Comparison of ENCODE assay signal across 1 cellular context in the genomic region with DNA sequence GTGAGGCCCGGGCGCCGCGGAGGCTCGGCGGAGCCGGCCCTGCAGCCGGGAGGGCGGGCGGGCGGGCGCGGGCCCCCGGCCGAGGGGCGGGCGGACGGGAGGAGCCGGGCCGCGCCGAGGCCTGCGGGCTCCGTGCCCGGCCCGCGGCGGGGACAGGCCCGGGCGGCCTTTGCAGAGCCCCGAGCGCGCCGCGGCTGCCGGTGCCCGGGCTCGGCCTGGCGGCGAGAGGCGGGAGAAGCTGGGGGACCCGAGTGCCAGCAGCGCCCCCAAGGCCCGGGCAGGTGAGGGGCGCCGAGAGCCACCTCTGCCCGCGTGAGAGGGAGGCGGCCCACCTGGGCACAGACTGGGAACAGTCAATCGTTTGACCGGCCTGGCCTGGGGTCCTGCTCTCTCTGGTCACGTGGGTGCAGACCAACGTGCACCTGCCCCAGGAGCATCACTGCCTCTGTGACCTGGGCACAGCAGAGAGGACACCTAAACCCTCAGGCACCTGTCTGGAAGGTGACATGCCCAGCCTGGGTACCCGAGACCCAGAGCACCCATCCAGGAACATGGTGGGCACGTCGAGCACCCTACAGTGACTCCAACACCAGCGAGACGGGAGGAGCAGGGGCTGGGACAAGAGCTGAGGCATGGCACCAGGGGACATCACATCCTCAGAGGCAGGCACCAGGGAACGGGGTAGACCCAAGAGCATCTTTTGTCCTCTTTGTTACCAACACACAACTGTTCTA.
TF ChIP-seq lines count a peak whose summit lies in the region.

No MANE protein-coding gene starts in this region.

TF ChIP-seq in A549, 52 proteins besides CTCF, POLR2A, EP300 and RAD21 (continued from another document):
- TF ChIP-seq, protein P1, sequence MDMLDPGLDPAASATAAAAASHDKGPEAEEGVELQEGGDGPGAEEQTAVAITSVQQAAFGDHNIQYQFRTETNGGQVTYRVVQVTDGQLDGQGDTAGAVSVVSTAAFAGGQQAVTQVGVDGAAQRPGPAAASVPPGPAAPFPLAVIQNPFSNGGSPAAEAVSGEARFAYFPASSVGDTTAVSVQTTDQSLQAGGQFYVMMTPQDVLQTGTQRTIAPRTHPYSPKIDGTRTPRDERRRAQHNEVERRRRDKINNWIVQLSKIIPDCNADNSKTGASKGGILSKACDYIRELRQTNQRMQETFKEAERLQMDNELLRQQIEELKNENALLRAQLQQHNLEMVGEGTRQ (IDR thresholded peaks at IDR 0.05): peak; percentile 68
- no peak for TF ChIP-seq ZC3H11A (IDR thresholded peaks at IDR 0.05)
- no peak for TF ChIP-seq FOXS1 (CRISPR knock-in tag; IDR thresholded peaks at IDR 0.05)
- TF ChIP-seq TFCP2L1 (CRISPR knock-in tag; IDR thresholded peaks at IDR 0.05): no peak
- TF ChIP-seq POLR2AphosphoS2 (conservative IDR thresholded peaks at IDR 0.05; ENCODE audit: low read length): no peak
- no peak for TF ChIP-seq ZSCAN20 (CRISPR knock-in tag; IDR thresholded peaks at IDR 0.05)
- TF ChIP-seq SREBF2 (IDR thresholded peaks at IDR 0.05): no peak
